ENCODE assay signal across 8 cellular contexts in genomic region chr10:132942101-132942739, GRCh38. TPM values are rescaled to one million over a fixed set of nuclear protein-coding genes. Genes with fewer than 3 reads are reported as not detected.
DNase-seq lines count a peak whose midpoint lies in the region; ATAC-seq and TF ChIP-seq lines count a peak whose summit lies in the region.

TSS of gene CFAP46 (minus strand) at chr10:132942570. CDS start at chr10:132942484, 86 bp downstream.

- H2AFZ ChIP-seq in neuron (ENCODE audit: low read depth, low read length) = peak within 1 kb of the TSS; percentile 85

- H3K27me3 ChIP-seq in gastroesophageal sphincter (peaks cover 79% of the 10 kb centered on the region), neuron (ENCODE audit: insufficient read depth, low read length) (peaks cover 17% of the 10 kb centered on the region)

- intact Hi-C loops in activated T-helper 1 cell treated with anti-CD3 and anti-CD28 coated beads, Interleukin-12 subunit alpha, Interleukin-12 subunit beta, Interleukin-2, Interleukin-4 antibody, amounts not matched to agents 30 ng/mL and 10 ng/mL and 1 ng/mL, durations not matched to agents 14 hours and 24 hours and 36 hours (cut with micrococcal nuclease) = no loop called here

- H3K9me3 ChIP-seq in gastroesophageal sphincter (no peaks in the 10 kb centered on the region), neuron (ENCODE audit: low read length) (no peaks in the 10 kb centered on the region)

- H3K27ac ChIP-seq in gastroesophageal sphincter = no peak within 1 kb of the TSS

- TF ChIP-seq EP300 in gastroesophageal sphincter (IDR thresholded peaks at IDR 0.05) = no peak

- no peaks in the 10 kb centered on the region for H3K36me3 Mint-ChIP-seq in activated CD8-positive, alpha-beta memory T cell treated with anti-CD3 and anti-CD28 coated beads, Interleukin-2, amount 10 ng/mL, durations not matched to agents 7 days and 5 days
- no peaks in the 10 kb centered on the region for H3K36me3 Mint-ChIP-seq in activated T-helper 1 cell treated with anti-CD3 and anti-CD28 coated beads, Interleukin-12 subunit alpha, Interleukin-12 subunit beta, Interleukin-2, Interleukin-4 antibody, amounts not matched to agents 30 ng/mL and 10 ng/mL and 1 ng/mL, durations not matched to agents 14 hours and 24 hours and 36 hours (ENCODE audit: low read depth)

- TF ChIP-seq CTCF in gastroesophageal sphincter (IDR thresholded peaks at IDR 0.05) = no peak

- H3K4me1 ChIP-seq in gastroesophageal sphincter (peaks cover 0 to 17% (median 12%) of the 10 kb centered on the region in 3 donors), neuron (ENCODE audit: insufficient read depth, low read length) (peaks cover 4% of the 10 kb centered on the region)

- no peak within 1 kb of the TSS for H3K27ac Mint-ChIP-seq in activated CD8-positive, alpha-beta memory T cell treated with anti-CD3 and anti-CD28 coated beads, Interleukin-2, amount 10 ng/mL, durations not matched to agents 7 days and 5 days
- H3K27ac Mint-ChIP-seq in activated T-helper 1 cell treated with anti-CD3 and anti-CD28 coated beads, Interleukin-12 subunit alpha, Interleukin-12 subunit beta, Interleukin-2, Interleukin-4 antibody, amounts not matched to agents 30 ng/mL and 10 ng/mL and 1 ng/mL, durations not matched to agents 14 hours and 24 hours and 36 hours = no peak within 1 kb of the TSS

- no peaks in the 10 kb centered on the region for H3K9me3 Mint-ChIP-seq in activated CD8-positive, alpha-beta memory T cell treated with anti-CD3 and anti-CD28 coated beads, Interleukin-2, amount 10 ng/mL, durations not matched to agents 7 days and 5 days (ENCODE audit: low read depth)
- no peaks in the 10 kb centered on the region for H3K9me3 Mint-ChIP-seq in activated T-helper 1 cell treated with anti-CD3 and anti-CD28 coated beads, Interleukin-12 subunit alpha, Interleukin-12 subunit beta, Interleukin-2, Interleukin-4 antibody, amounts not matched to agents 30 ng/mL and 10 ng/mL and 1 ng/mL, durations not matched to agents 14 hours and 24 hours and 36 hours

- H3K27me3 Mint-ChIP-seq in activated CD8-positive, alpha-beta memory T cell treated with anti-CD3 and anti-CD28 coated beads, Interleukin-2, amount 10 ng/mL, durations not matched to agents 7 days and 5 days = peaks cover 43% of the 10 kb centered on the region
- H3K27me3 Mint-ChIP-seq in activated T-helper 1 cell treated with anti-CD3 and anti-CD28 coated beads, Interleukin-12 subunit alpha, Interleukin-12 subunit beta, Interleukin-2, Interleukin-4 antibody, amounts not matched to agents 30 ng/mL and 10 ng/mL and 1 ng/mL, durations not matched to agents 14 hours and 24 hours and 36 hours (ENCODE audit: insufficient read depth) = peaks cover 29% of the 10 kb centered on the region

- TF ChIP-seq POLR2A in gastroesophageal sphincter (IDR thresholded peaks at IDR 0.05) = no peak

- 19% methylated on average over 7 of the region's 68 CpGs; no CpG with 5 or more reads in 1 of the 2 donors for WGBS in gastroesophageal sphincter (ENCODE audit: low coverage in 1 of 2), 2 donors

- peak within 1 kb of the TSS; percentile 13 to 57 for H3K4me3 ChIP-seq in gastroesophageal sphincter
- H3K4me3 ChIP-seq in neuron (ENCODE audit: low read length) = peak within 1 kb of the TSS; percentile 57

- CTCF ChIA-PET in activated CD8-positive, alpha-beta memory T cell treated with anti-CD3 and anti-CD28 coated beads, Interleukin-2, amount 10 ng/mL, durations not matched to agents 7 days and 5 days (lab: Charles Lee) = no interaction called here

- peaks cover 8% of the 10 kb centered on the region for H3K4me1 Mint-ChIP-seq in activated CD8-positive, alpha-beta memory T cell treated with anti-CD3 and anti-CD28 coated beads, Interleukin-2, amount 10 ng/mL, durations not matched to agents 7 days and 5 days
- H3K4me1 Mint-ChIP-seq in activated T-helper 1 cell treated with anti-CD3 and anti-CD28 coated beads, Interleukin-12 subunit alpha, Interleukin-12 subunit beta, Interleukin-2, Interleukin-4 antibody, amounts not matched to agents 30 ng/mL and 10 ng/mL and 1 ng/mL, durations not matched to agents 14 hours and 24 hours and 36 hours (ENCODE audit: low read depth) = no peaks in the 10 kb centered on the region

- ATAC-seq in activated CD8-positive, alpha-beta memory T cell treated with anti-CD3 and anti-CD28 coated beads, Interleukin-2, amount 10 ng/mL, durations not matched to agents 7 days and 5 days = no peak
- ATAC-seq in gastroesophageal sphincter = peak; percentile 39

- H3K36me3 ChIP-seq in gastroesophageal sphincter = no peaks in the 10 kb centered on the region
- H3K36me3 ChIP-seq in neuron (ENCODE audit: insufficient read depth, low read length) = no peaks in the 10 kb centered on the region

- peak; percentile 67 for DNase-seq in activated CD8-positive, alpha-beta memory T cell treated with anti-CD3 and anti-CD28 coated beads, Interleukin-2, amount 50 U/mL, for 48 hours
- no peak for DNase-seq in activated CD8-positive, alpha-beta memory T cell treated with anti-CD3 and anti-CD28 coated beads, Interleukin-2, amount 10 ng/mL, durations not matched to agents 7 days and 5 days
- no peak for DNase-seq in activated T-helper 1 cell treated with anti-CD3 and anti-CD28 coated beads, Interleukin-12 subunit alpha, Interleukin-12 subunit beta, Interleukin-2, Interleukin-4 antibody, amounts not matched to agents 30 ng/mL and 10 ng/mL and 1 ng/mL, durations not matched to agents 14 hours and 24 hours and 36 hours (ENCODE audit: low spot score)
- DNase-seq in cerebellar nuclear complex (lab: John Stamatoyannopoulos, UW) (no peak), NCI-H82 treated with DMSO at 0.1 percent for 48 hours (lab: John Stamatoyannopoulos, UW; ENCODE audit: unreplicated experiment) (no peak)
- DNase-seq in activated CD4-positive, CD25-positive, alpha-beta regulatory T cell treated with anti-CD3 and anti-CD28 coated beads, Interleukin-2, amount 50 U/mL, for 72 hours = no peak

- no peak within 1 kb of the TSS for H3K4me3 Mint-ChIP-seq in activated CD8-positive, alpha-beta memory T cell treated with anti-CD3 and anti-CD28 coated beads, Interleukin-2, amount 10 ng/mL, durations not matched to agents 7 days and 5 days
- peak within 1 kb of the TSS; percentile 56 for H3K4me3 Mint-ChIP-seq in activated T-helper 1 cell treated with anti-CD3 and anti-CD28 coated beads, Interleukin-12 subunit alpha, Interleukin-12 subunit beta, Interleukin-2, Interleukin-4 antibody, amounts not matched to agents 30 ng/mL and 10 ng/mL and 1 ng/mL, durations not matched to agents 14 hours and 24 hours and 36 hours

RNA-seq across cellular contexts. Expression of gene CFAP46, which starts in this region (rescaled TPM):
- total RNA-seq in activated CD8-positive, alpha-beta memory T cell treated with anti-CD3 and anti-CD28 coated beads, Interleukin-2, amount 10 ng/mL, durations not matched to agents 7 days and 5 days = not detected
- not detected in 2 replicates for total RNA-seq in activated T-helper 1 cell treated with anti-CD3 and anti-CD28 coated beads, Interleukin-12 subunit alpha, Interleukin-12 subunit beta, Interleukin-2, Interleukin-4 antibody, amounts not matched to agents 30 ng/mL and 10 ng/mL and 1 ng/mL, durations not matched to agents 14 hours and 24 hours and 36 hours
- total RNA-seq in gastroesophageal sphincter = 1 to 10 TPM in 1 of 4 donors, under 1 TPM in 2, not detected in 1; 0.27 to 2.2 (median 0.30) TPM
